29 cellular contexts compared by ENCODE assay signal in genomic region chr2:1639086-1639858, GRCh38.
"Had no signal": no experiment of that assay in that cellular context is flagged by ENCODE, and none has a peak within 500 bp of the region (broad histone marks: within the 10 kb centered on the region; RNA-seq: fewer than 3 reads in every experiment).

No MANE protein-coding gene starts in this region.

- H3K4me3 Mint-ChIP-seq: activated CD4-positive, alpha-beta T cell treated with anti-CD3 and anti-CD28 coated beads for 36 hours; activated naive CD8-positive, alpha-beta T cell; activated T-cell treated with anti-CD3 and anti-CD28 coated beads, Interleukin-2, amount 50 U/mL, for 72 hours; nephron; stimulated activated naive CD8-positive, alpha-beta T cell treated with anti-CD3 and anti-CD28 coated beads, Interleukin-15, Interleukin-2, amounts not matched to agents 100 ng/mL and 50 ng/mL, for 24 hours; T-helper 2 cell treated with Interferon-gamma antibody and Interleukin-4, amounts not matched to agents 5 μg/mL and 100 μg/mL, for 36 hours had no signal

- H3K36me3 Mint-ChIP-seq: activated naive CD8-positive, alpha-beta T cell had no signal

- H3K27ac Mint-ChIP-seq: activated CD4-positive, alpha-beta T cell treated with anti-CD3 and anti-CD28 coated beads for 36 hours; activated naive CD8-positive, alpha-beta T cell; activated T-cell treated with anti-CD3 and anti-CD28 coated beads, Interleukin-2, amount 50 U/mL, for 72 hours; stimulated activated naive CD8-positive, alpha-beta T cell treated with anti-CD3 and anti-CD28 coated beads, Interleukin-15, Interleukin-2, amounts not matched to agents 100 ng/mL and 50 ng/mL, for 24 hours; T-helper 2 cell treated with Interferon-gamma antibody and Interleukin-4, amounts not matched to agents 5 μg/mL and 100 μg/mL, for 36 hours had no signal

- H3K79me2 ChIP-seq: hepatocyte had no signal

- H3K9me3 Mint-ChIP-seq: activated T-cell treated with anti-CD3 and anti-CD28 coated beads, Interleukin-2, amount 50 U/mL, for 72 hours; nephron; stimulated activated naive CD8-positive, alpha-beta T cell treated with anti-CD3 and anti-CD28 coated beads, Interleukin-15, Interleukin-2, amounts not matched to agents 100 ng/mL and 50 ng/mL, for 24 hours; T-helper 2 cell treated with Interferon-gamma antibody and Interleukin-4, amounts not matched to agents 5 μg/mL and 100 μg/mL, for 36 hours had no signal

- H3K36me3 ChIP-seq: adrenal gland, colonic mucosa, pancreas, uterus had no signal

- H3K27me3 Mint-ChIP-seq: activated CD4-positive, alpha-beta T cell treated with anti-CD3 and anti-CD28 coated beads for 36 hours; activated naive CD8-positive, alpha-beta T cell; stimulated activated naive CD8-positive, alpha-beta T cell treated with anti-CD3 and anti-CD28 coated beads, Interleukin-15, Interleukin-2, amounts not matched to agents 100 ng/mL and 50 ng/mL, for 24 hours had no signal

- H3K4me1 ChIP-seq: adrenal gland, body of pancreas, pancreas, uterus had no signal

- H3K27me3 ChIP-seq: adrenal gland, body of pancreas, colonic mucosa, dorsolateral prefrontal cortex, gastroesophageal sphincter, hepatocyte, pancreas, right atrium auricular region, uterus had no signal

- H3K9me3 ChIP-seq: adrenal gland, body of pancreas, colonic mucosa, gastroesophageal sphincter, mucosa of descending colon, pancreas, right atrium auricular region, thoracic aorta, uterus had no signal

- ATAC-seq: activated CD4-positive, alpha-beta T cell treated with anti-CD3 and anti-CD28 coated beads for 36 hours; activated T-cell treated with anti-CD3 and anti-CD28 coated beads, Interleukin-2, amount 50 U/mL, for 72 hours; body of pancreas; gastroesophageal sphincter; left colon; pancreas had no signal

- H3K4me1 Mint-ChIP-seq: activated CD4-positive, alpha-beta T cell treated with anti-CD3 and anti-CD28 coated beads for 36 hours had no signal

- H3K4me3 ChIP-seq: adrenal gland, body of pancreas, colonic mucosa, dorsolateral prefrontal cortex, gastroesophageal sphincter, hepatocyte, mucosa of descending colon, pancreas, right atrium auricular region, thoracic aorta, uterus had no signal

- H3K4me2 ChIP-seq: hepatocyte had no signal

- DNase-seq: activated CD4-positive, alpha-beta T cell treated with anti-CD3 and anti-CD28 coated beads for 36 hours; activated CD4-positive, alpha-beta T cell treated with anti-CD3 and anti-CD28 coated beads, Interleukin-2, amount 50 U/mL, for 4 hours; activated CD4-positive, CD25-positive, alpha-beta regulatory T cell; activated effector memory CD4-positive, alpha-beta T cell treated with Interleukin-2 at 50 U/mL for 16 hours; activated naive CD4-positive, alpha-beta T cell treated with Interleukin-2 at 50 U/mL for 16 hours; activated T-cell treated with anti-CD3 and anti-CD28 coated beads for 4 hours; activated T-cell treated with anti-CD3 and anti-CD28 coated beads, Interleukin-2, amount 50 U/mL, for 72 hours; adrenal gland; body of pancreas; cerebellar nuclear complex; colonic mucosa; dorsolateral prefrontal cortex; effector memory CD4-positive, alpha-beta T cell; mesenchymal stem cell; stimulated activated CD4-positive, alpha-beta T cell treated with anti-CD3 and anti-CD28 coated beads, Interleukin-2, amount 100 ng/mL, for 48 hours; T-helper 1 cell; trophoblast cell; uterus had no signal

- H2AFZ ChIP-seq: hepatocyte had no signal

- H3K27ac ChIP-seq: adrenal gland, body of pancreas, colonic mucosa, dorsolateral prefrontal cortex, gastroesophageal sphincter, hepatocyte, pancreas, right atrium auricular region, thoracic aorta, uterus had no signal
